In the genomic region with DNA sequence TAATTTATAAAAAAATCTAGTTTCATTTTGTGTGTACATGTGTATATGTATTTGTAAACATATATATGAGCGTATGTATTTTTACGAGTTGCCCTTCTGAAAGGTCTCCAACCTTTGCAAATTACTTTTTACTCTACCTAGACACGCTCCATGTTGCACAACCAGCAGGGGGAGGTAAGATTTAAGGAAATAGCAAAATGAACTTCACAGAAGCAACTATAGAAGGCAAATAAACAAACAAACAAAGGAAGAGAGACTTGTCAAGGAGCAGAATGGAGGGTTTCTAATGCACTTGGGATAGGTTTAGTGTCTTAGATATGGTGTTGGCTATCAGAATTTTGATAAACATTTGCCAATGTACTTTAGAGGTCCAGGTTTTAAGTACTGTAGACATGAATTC, we compare ENCODE assay signal across 10 cellular contexts.
DNase-seq lines count a peak whose midpoint lies in the region; ATAC-seq and TF ChIP-seq lines count a peak whose summit lies in the region.
"Had no signal": no experiment of that assay in that cellular context is flagged by ENCODE, and none has a peak within 500 bp of the region (broad histone marks: within the 10 kb centered on the region; RNA-seq: fewer than 3 reads in every experiment).

No MANE protein-coding gene starts in this region.

- H3K36me3 ChIP-seq in breast epithelium: no peaks in the 10 kb centered on the region

- no peaks in the 10 kb centered on the region for H3K9me3 Mint-ChIP-seq in MCF 10A (ENCODE audit: unreplicated experiment)

- no peak overlapping the region for H3K4me3 ChIP-seq in breast epithelium

- H3K27me3 ChIP-seq in breast epithelium: no peaks in the 10 kb centered on the region

- H3K27me3 Mint-ChIP-seq in MCF 10A (ENCODE audit: insufficient read depth, unreplicated experiment): peaks cover 86% of the 10 kb centered on the region

- intact Hi-C loops in MCF 10A (cut with micrococcal nuclease): loop anchor here (1.0 to 10.0 kb wide), 5 partner anchors 379 to 1189 kb away; no protein-coding TSS in a partner anchor
- intact Hi-C loops in breast epithelium (cut with DNase I; ENCODE audit: low total_unique reads): no loop called here

- POLR2A ChIA-PET in MCF 10A (lab: Yijun Ruan, JAX): no interaction called here

- no TSS peak for BruUV-seq in MCF 10A (replicated peaks; lab: Mats Ljungman, UMichigan)

- H3K36me3 Mint-ChIP-seq in MCF 10A (ENCODE audit: insufficient read depth, unreplicated experiment): no peaks in the 10 kb centered on the region
- H3K36me3 Mint-ChIP-seq: activated naive CD4-positive, alpha-beta T cell treated with anti-CD3 and anti-CD28 coated beads, Interleukin-2, amount 50 U/mL, for 72 hours had no signal

- peak; percentile 30 for DNase-seq in MCF 10A (ENCODE audit: unreplicated experiment)
- DNase-seq in breast epithelium (ENCODE audit: low spot score in 2 of 2): no peak
- DNase-seq in NCI-H774 (lab: John Stamatoyannopoulos, UW): peak; percentile 46
- peak; percentile 24 for DNase-seq in globus pallidus (ENCODE audit: low spot score)
- DNase-seq in NCI-H2171 treated with DMSO at 0.1 percent for 48 hours (lab: John Stamatoyannopoulos, UW): no peak
- DNase-seq in activated T-cell treated with anti-CD3 and anti-CD28 coated beads, Interleukin-2, amount 50 U/mL, for 1 hour: no peak
- DNase-seq: stimulated activated CD4-positive, alpha-beta T cell treated with anti-CD3 and anti-CD28 coated beads, Interleukin-4, amount 100 ng/mL, for 24 hours had no signal

- TF ChIP-seq POLR2A in breast epithelium (IDR thresholded peaks at IDR 0.05): no peak

- ATAC-seq in HG02938 (IDR thresholded peaks at IDR 0.05; ENCODE audit: unreplicated experiment): no peak
- no peak for ATAC-seq in GM18861 (IDR thresholded peaks at IDR 0.05; ENCODE audit: unreplicated experiment)
- ATAC-seq: activated naive CD4-positive, alpha-beta T cell treated with anti-CD3 and anti-CD28 coated beads, Interleukin-2, amount 50 U/mL, for 72 hours had no signal

- no peak overlapping the region for H3K4me3 Mint-ChIP-seq in MCF 10A (ENCODE audit: unreplicated experiment)

- no peaks in the 10 kb centered on the region for H3K9me3 ChIP-seq in breast epithelium

- H3K27ac Mint-ChIP-seq in MCF 10A (ENCODE audit: low read depth, unreplicated experiment): no peak overlapping the region
- H3K27ac Mint-ChIP-seq: activated naive CD4-positive, alpha-beta T cell treated with anti-CD3 and anti-CD28 coated beads, Interleukin-2, amount 50 U/mL, for 72 hours had no signal

- TF ChIP-seq CTCF in MCF 10A (IDR thresholded peaks at IDR 0.05; ENCODE audit: unreplicated experiment): peak; percentile 28
- TF ChIP-seq CTCF in breast epithelium (IDR thresholded peaks at IDR 0.05): peak in 1 of 3 donors; percentile 53

- H3K4me1 ChIP-seq in breast epithelium: no peaks in the 10 kb centered on the region

- H3K4me1 Mint-ChIP-seq in MCF 10A (ENCODE audit: insufficient read depth, unreplicated experiment): no peaks in the 10 kb centered on the region

- CTCF ChIA-PET in MCF 10A (lab: Yijun Ruan, JAX): interaction anchor here (0.7 to 1.9 kb wide), 9 partner anchors 402 to 1035 kb away, joined by 3 to 9 read pairs (median 4); no protein-coding TSS in a partner anchor

- no peak overlapping the region for H3K27ac ChIP-seq in breast epithelium

Comparison
In these comparisons a context has a peak if more than half of its experiments do, and no peak if none do; other contexts are left out.
1. DNase-seq: peak in MCF 10A (single experiment), NCI-H774 (single experiment) and globus pallidus (single experiment); none in breast epithelium (0 of 2), NCI-H2171 treated with DMSO at 0.1 percent for 48 hours (single experiment) and activated T-cell treated with anti-CD3 and anti-CD28 coated beads, Interleukin-2, amount 50 U/mL, for 1 hour (single experiment).